8 cellular contexts compared by ENCODE assay signal in genomic region chr2:227324671-227325055, GRCh38. TPM values are rescaled to one million over a fixed set of nuclear protein-coding genes. Genes with fewer than 3 reads are reported as not detected.
A peak's percentile ranks its signal among the peaks of the same experiment; 100 is the strongest.
DNase-seq lines count a peak whose midpoint lies in the region; ATAC-seq and TF ChIP-seq lines count a peak whose summit lies in the region.

No MANE protein-coding gene starts in this region.

- H3K79me2 ChIP-seq in OCI-LY7 (ENCODE audit: insufficient read depth, low read depth, low read length): peaks cover 31% of the 10 kb centered on the region

- peaks cover 7% of the 10 kb centered on the region for H4K20me1 ChIP-seq in OCI-LY7 (ENCODE audit: insufficient read depth, low read length)

- 38 to 45% methylated on average over 5 to 6 of the region's 6 CpGs for WGBS in ectodermal cell, 2 experiments

- TF ChIP-seq CTCF in CD4-positive, alpha-beta T cell (IDR thresholded peaks at IDR 0.05): no peak
- no peak for TF ChIP-seq CTCF in GM20000 (IDR thresholded peaks at IDR 0.05; ENCODE audit: extremely low read depth, missing control alignments)
- TF ChIP-seq CTCF in OCI-LY7 (conservative IDR thresholded peaks at IDR 0.05; ENCODE audit: low read length): no peak

- H3K4me1 Mint-ChIP-seq in CD4-positive, alpha-beta T cell (ENCODE audit: low read depth): peaks cover 57% of the 10 kb centered on the region

- BruUV-seq in OCI-LY7 (replicated peaks; lab: Mats Ljungman, UMichigan): TSS peak; percentile 89

- H3K4me1 ChIP-seq in OCI-LY7 (ENCODE audit: insufficient read depth, low read length, poor library complexity, severe bottlenecking) (peaks cover 23% of the 10 kb centered on the region), ectodermal cell (ENCODE audit: control insufficient read depth, insufficient read depth, low read length) (peaks cover 12% of the 10 kb centered on the region), mononuclear cell (ENCODE audit: insufficient read depth, low read length) (peaks cover 23% of the 10 kb centered on the region)

- H3K36me3 ChIP-seq in OCI-LY7 (ENCODE audit: insufficient read depth, low read length) (peaks cover 14% of the 10 kb centered on the region; the same call in 1 of the 2 replicates), ectodermal cell (ENCODE audit: control insufficient read depth, insufficient read depth, low read length) (no peaks in the 10 kb centered on the region)

- no peaks in the 10 kb centered on the region for H3K27me3 ChIP-seq in CD4-positive, alpha-beta T cell (ENCODE audit: control insufficient read depth, insufficient read depth, low read length)
- no peaks in the 10 kb centered on the region for H3K27me3 ChIP-seq in ectodermal cell (ENCODE audit: control insufficient read depth, insufficient read depth, low read length, poor library complexity, severe bottlenecking)
- no peaks in the 10 kb centered on the region for H3K27me3 ChIP-seq in mononuclear cell (ENCODE audit: insufficient read depth, low read length)

- H3K27ac ChIP-seq in CD4-positive, alpha-beta T cell (ENCODE audit: low read depth, low read length): no peak overlapping the region
- no peak overlapping the region for H3K27ac ChIP-seq in OCI-LY7 (ENCODE audit: low read depth, low read length, poor library complexity, severe bottlenecking)
- no peak overlapping the region for H3K27ac ChIP-seq in ectodermal cell (ENCODE audit: insufficient read depth, low read depth, low read length, poor library complexity, severe bottlenecking)

- H3K27me3 Mint-ChIP-seq in CD4-positive, alpha-beta T cell: no peaks in the 10 kb centered on the region

- peak overlapping the region; percentile 100 for H2AFZ ChIP-seq in OCI-LY7 (ENCODE audit: low read length)

- peaks cover 29% of the 10 kb centered on the region for H3K36me3 Mint-ChIP-seq in CD4-positive, alpha-beta T cell (ENCODE audit: low read depth)

- H3K27ac Mint-ChIP-seq in CD4-positive, alpha-beta T cell: peak overlapping the region; percentile 92

- peak overlapping the region; percentile 90 for H3K4me3 ChIP-seq in OCI-LY7 (ENCODE audit: low read depth, low read length, poor library complexity, severe bottlenecking)
- H3K4me3 ChIP-seq in ectodermal cell (ENCODE audit: insufficient read depth, low read depth, low read length): peak overlapping the region; percentile 84
- H3K4me3 ChIP-seq in mononuclear cell (ENCODE audit: low read length): peak overlapping the region; percentile 90

- H3K4me3 Mint-ChIP-seq in CD4-positive, alpha-beta T cell: peak overlapping the region; percentile 94

- no peak for DNase-seq in CD4-positive, alpha-beta T cell
- DNase-seq in GM20000 (ENCODE audit: low spot score) (peak; percentile 66), OCI-LY7 (ENCODE audit: low spot score) (no peak), EL (no peak), HT-29 (ENCODE audit: low spot score) (no peak), NAMALWA (ENCODE audit: low spot score) (no peak)

- peak overlapping the region; percentile 84 for H3K4me2 ChIP-seq in OCI-LY7 (ENCODE audit: low read length)

- H3K9me2 ChIP-seq in OCI-LY7 (ENCODE audit: insufficient read depth, low read length): no peaks in the 10 kb centered on the region; the same call in 1 of the 2 replicates

- no peaks in the 10 kb centered on the region for H3K9me3 ChIP-seq in CD4-positive, alpha-beta T cell (ENCODE audit: control insufficient read depth, low read length)
- H3K9me3 ChIP-seq in OCI-LY7 (ENCODE audit: low read length) (peaks cover 6% of the 10 kb centered on the region; the same call in 1 of the 2 replicates), ectodermal cell (ENCODE audit: control insufficient read depth, low read length) (no peaks in the 10 kb centered on the region), mononuclear cell (ENCODE audit: low read depth, low read length) (no peaks in the 10 kb centered on the region)

- POLR2A ChIA-PET in CD4-positive, alpha-beta T cell (lab: Charles Lee): interaction anchor here (1.1 to 2.1 kb wide), 3 partner anchors 11 to 488 kb away, joined by 3 to 5 read pairs (median 4); partner anchors contain the start of gene RHBDD1
- POLR2A ChIA-PET in OCI-LY7 (lab: Charles Lee): interaction anchor here (1.4 kb wide), 1 partner anchor 8 kb away, joined by 5 read pairs; no protein-coding TSS in a partner anchor

- H3K9me3 Mint-ChIP-seq in CD4-positive, alpha-beta T cell: no peaks in the 10 kb centered on the region

- CTCF ChIA-PET in CD4-positive, alpha-beta T cell (lab: Charles Lee): interaction anchor here (1.2 kb wide), 1 partner anchor 87 kb away, joined by 5 read pairs; no protein-coding TSS in a partner anchor
- CTCF ChIA-PET in OCI-LY7 (lab: Charles Lee; ENCODE audit: unreplicated experiment): no interaction called here

- ATAC-seq in CD4-positive, alpha-beta T cell (ENCODE audit: poor library complexity): peak; percentile 12

- intact Hi-C loops in CD4-positive, alpha-beta T cell (cut with DNase I, micrococcal nuclease): loop anchor here (5.0 to 10.0 kb wide), 4 partner anchors 148 to 530 kb away; partner anchors contain the start of genes RHBDD1 (in 2 of the 2), AGFG1 (in 1 of the 2) and IRS1 (in 1 of the 2)
- intact Hi-C loops in OCI-LY7 (cut with micrococcal nuclease; ENCODE audit: unreplicated experiment): loop anchor here (10.0 kb wide), 1 partner anchor 160 kb away; the partner anchor contains the start of genes COL4A3 and COL4A4

RNA-seq across cellular contexts. Expression of gene MFF, which starts 0.4 kb away (rescaled TPM):
- total RNA-seq in CD4-positive, alpha-beta T cell: 10 to 100 TPM; 46.9 to 51.8 TPM
- 64.4 and 66.6 TPM in 2 replicates for total RNA-seq in OCI-LY7 (2014; rRNA removed; shearing (Covaris generic))
- total RNA-seq in OCI-LY7 (2022): 72.1 and 76.4 TPM in 2 replicates
- 94.5 TPM for polyA plus RNA-seq in ectodermal cell (2013, experiment 1 of 4)
- polyA plus RNA-seq in ectodermal cell (2013, experiment 2 of 4): 85.1 TPM
- 85.9 TPM for polyA plus RNA-seq in ectodermal cell (2013, experiment 3 of 4)
- polyA plus RNA-seq in ectodermal cell (2013, experiment 4 of 4): 97.2 TPM
- 61.7 TPM for total RNA-seq in mononuclear cell
- total RNA-seq in HT-29 (2014; rRNA removed; shearing (Covaris generic)): 56.9 and 58.2 TPM in 2 replicates

RNA-seq across cellular contexts. Expression of gene TM4SF20, which starts 54.4 kb away (rescaled TPM):
- total RNA-seq in CD4-positive, alpha-beta T cell: not detected
- total RNA-seq in OCI-LY7 (2014; rRNA removed; shearing (Covaris generic)): not detected in 2 replicates
- not detected in 2 replicates for total RNA-seq in OCI-LY7 (2022)
- not detected for polyA plus RNA-seq in ectodermal cell (2013, experiment 1 of 4)
- not detected for polyA plus RNA-seq in ectodermal cell (2013, experiment 2 of 4)
- polyA plus RNA-seq in ectodermal cell (2013, experiment 3 of 4): not detected
- not detected for polyA plus RNA-seq in ectodermal cell (2013, experiment 4 of 4)
- total RNA-seq in mononuclear cell: not detected
- 0.36 TPM in 1 of 2 replicates, not detected in the other for total RNA-seq in HT-29 (2014; rRNA removed; shearing (Covaris generic))
